In the genomic region with DNA sequence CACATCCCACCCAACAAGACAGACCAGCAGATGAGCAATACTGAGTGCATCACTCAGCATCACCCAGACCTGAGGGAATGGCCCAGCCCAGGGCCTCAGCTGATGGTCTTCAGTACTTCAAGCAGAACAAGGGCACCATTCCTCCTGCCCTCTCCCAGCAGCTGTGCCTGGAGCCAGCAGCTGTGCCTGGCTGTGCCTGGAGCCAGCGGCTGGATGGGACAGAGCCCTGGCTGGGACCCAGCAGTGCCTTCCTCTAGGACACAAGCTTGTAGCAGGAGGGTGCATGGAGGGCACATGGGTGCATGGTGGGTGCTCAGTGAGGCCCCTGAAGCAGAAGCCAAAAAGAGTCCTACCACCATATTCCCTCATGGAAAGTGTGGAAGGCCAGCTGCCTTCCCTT, we compare ENCODE assay signal across 18 cellular contexts.
"Had no signal": no experiment of that assay in that cellular context is flagged by ENCODE, and none has a peak within 500 bp of the region (broad histone marks: within the 10 kb centered on the region; RNA-seq: fewer than 3 reads in every experiment).

No MANE protein-coding gene starts in this region.

- H3K27ac ChIP-seq: coronary artery, left lung, suprapubic skin, tibial artery, upper lobe of left lung, vagina had no signal

- H3K27me3 ChIP-seq: left lung, tibial artery, upper lobe of left lung, vagina had no signal

- ATAC-seq: left lung; naive thymus-derived CD4-positive, alpha-beta T cell; right cardiac atrium had no signal

- DNase-seq: effector CD8-positive, alpha-beta T cell; immature natural killer cell; left lung; mesendoderm; naive thymus-derived CD4-positive, alpha-beta T cell; nephron progenitor cell; right cardiac atrium; small intestine; stimulated activated CD4-positive, alpha-beta T cell treated with anti-CD3 and anti-CD28 coated beads, Interleukin-12 subunit alpha, Interleukin-12 subunit beta, amount 100 ng/mL, for 4 hours; stimulated activated naive CD4-positive, alpha-beta T cell; tibial artery; upper lobe of left lung had no signal

- H3K4me1 ChIP-seq: left lung, tibial artery, upper lobe of left lung, vagina had no signal

- H3K36me3 ChIP-seq: left lung, suprapubic skin, tibial artery, upper lobe of left lung, vagina had no signal

- H3K9me3 ChIP-seq: left lung, suprapubic skin, tibial artery, upper lobe of left lung, vagina had no signal

- H3K4me3 ChIP-seq: coronary artery, left lung, lung, suprapubic skin, tibial artery, upper lobe of left lung, vagina had no signal

- FAIRE-seq: frontal cortex, keratinocyte, small intestine had no signal
